Comparison of ENCODE assay signal across 8 cellular contexts in the genomic region with DNA sequence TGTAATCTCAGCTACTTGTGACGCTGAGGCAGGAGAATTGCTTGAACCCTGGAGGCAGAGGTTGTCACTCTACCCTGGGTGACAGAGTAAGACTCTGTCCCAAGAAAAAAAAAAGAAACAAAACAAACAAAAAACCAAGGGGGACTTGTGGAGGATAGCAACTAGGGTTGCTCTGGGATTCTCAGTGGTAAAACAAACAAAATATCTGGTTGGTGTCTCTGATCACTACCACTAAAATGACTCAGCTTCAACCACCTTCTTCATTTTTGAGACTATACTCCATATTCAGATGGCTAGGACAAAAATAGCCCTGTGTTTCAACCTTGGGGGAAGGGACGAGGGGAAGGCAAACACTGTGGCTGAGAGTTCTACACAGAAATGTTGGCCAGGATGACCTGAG.
DNase-seq lines count a peak whose midpoint lies in the region; ATAC-seq and TF ChIP-seq lines count a peak whose summit lies in the region.
"Had no signal": no experiment of that assay in that cellular context is flagged by ENCODE, and none has a peak within 500 bp of the region (broad histone marks: within the 10 kb centered on the region; RNA-seq: fewer than 3 reads in every experiment).

No MANE protein-coding gene starts in this region.

- H3K27ac Mint-ChIP-seq in HFFc6: peak overlapping the region; percentile 52
- no peak overlapping the region for H3K27ac Mint-ChIP-seq in CD4-positive, alpha-beta T cell

- H3K4me3 ChIP-seq in osteoblast (ENCODE audit: insufficient read depth, low read length) (no peak overlapping the region), SJCRH30 (no peak overlapping the region)
- H3K4me3 ChIP-seq: heart right ventricle had no signal

- peak overlapping the region; percentile 43 for H3K27ac ChIP-seq in osteoblast (ENCODE audit: low read depth, low read length)
- no peak overlapping the region for H3K27ac ChIP-seq in CD4-positive, alpha-beta T cell (ENCODE audit: low read depth, low read length)
- H3K27ac ChIP-seq in SJCRH30: no peak overlapping the region
- H3K27ac ChIP-seq: heart right ventricle had no signal

- CTCF ChIA-PET in CD4-positive, alpha-beta T cell (lab: Charles Lee): interaction anchor here (0.9 to 1.0 kb wide), 3 partner anchors 12 to 112 kb away, joined by 3 read pairs; no protein-coding TSS in a partner anchor

- no peaks in the 10 kb centered on the region for H3K79me2 ChIP-seq in osteoblast (ENCODE audit: insufficient read depth, low read length)

- DNase-seq in HFFc6 (peak; percentile 68), M059J (ENCODE audit: low read depth) (peak; percentile 83), osteoblast (ENCODE audit: insufficient read length, low spot score, missing footprints) (peak; percentile 32), DMS79 treated with DMSO at 0.1 percent for 48 hours (lab: John Stamatoyannopoulos, UW) (no peak), SJCRH30 (no peak)
- no peak for DNase-seq in CD4-positive, alpha-beta T cell
- DNase-seq: heart right ventricle had no signal

- no peaks in the 10 kb centered on the region for H3K36me3 ChIP-seq in osteoblast (ENCODE audit: insufficient read depth, low read length)
- no peaks in the 10 kb centered on the region for H3K36me3 ChIP-seq in SJCRH30
- H3K36me3 ChIP-seq: heart right ventricle had no signal

- H2AFZ ChIP-seq in osteoblast (ENCODE audit: low read length): peak overlapping the region; percentile 73

- intact Hi-C loops in CD4-positive, alpha-beta T cell (cut with DNase I, micrococcal nuclease): no loop called here

- H3K4me1 ChIP-seq in osteoblast (ENCODE audit: insufficient read depth, low read length): peaks cover 6% of the 10 kb centered on the region
- 0 out of 2 replicates have a peak, but pooled peaks cover 3% of the 10 kb centered on the region for H3K4me1 ChIP-seq in SJCRH30

- no peaks in the 10 kb centered on the region for H3K27me3 Mint-ChIP-seq in HFFc6 (ENCODE audit: insufficient read depth)
- H3K27me3 Mint-ChIP-seq in CD4-positive, alpha-beta T cell: no peaks in the 10 kb centered on the region

- H3K4me2 ChIP-seq in osteoblast (ENCODE audit: insufficient read depth, low read length): no peak overlapping the region

- TF ChIP-seq CTCF in HFFc6 (IDR thresholded peaks at IDR 0.05): no peak
- no peak for TF ChIP-seq CTCF in osteoblast (IDR thresholded peaks at IDR 0.05; ENCODE audit: extremely low read depth, low read depth, low read length)
- no peak for TF ChIP-seq CTCF in CD4-positive, alpha-beta T cell (IDR thresholded peaks at IDR 0.05)

- no peaks in the 10 kb centered on the region for H3K36me3 Mint-ChIP-seq in HFFc6 (ENCODE audit: low read depth)
- H3K36me3 Mint-ChIP-seq in CD4-positive, alpha-beta T cell (ENCODE audit: low read depth): no peaks in the 10 kb centered on the region

- POLR2A ChIA-PET in CD4-positive, alpha-beta T cell (lab: Charles Lee): interaction anchor here (1.1 kb wide), 1 partner anchor 41 kb away, joined by 3 read pairs; no protein-coding TSS in a partner anchor

- H3K9me3 ChIP-seq in osteoblast (ENCODE audit: low read depth, low read length): no peaks in the 10 kb centered on the region
- H3K9me3 ChIP-seq in CD4-positive, alpha-beta T cell (ENCODE audit: control insufficient read depth, low read length): no peaks in the 10 kb centered on the region
- no peaks in the 10 kb centered on the region; the same call in 1 of the 2 replicates for H3K9me3 ChIP-seq in SJCRH30 (replicated peaks)
- H3K9me3 ChIP-seq: heart right ventricle had no signal

- H3K9me3 Mint-ChIP-seq in HFFc6: no peaks in the 10 kb centered on the region
- H3K9me3 Mint-ChIP-seq in CD4-positive, alpha-beta T cell: no peaks in the 10 kb centered on the region

- peaks cover 22% of the 10 kb centered on the region for H3K4me1 Mint-ChIP-seq in HFFc6 (ENCODE audit: low read depth)
- peaks cover 11% of the 10 kb centered on the region for H3K4me1 Mint-ChIP-seq in CD4-positive, alpha-beta T cell (ENCODE audit: low read depth)

- H3K27me3 ChIP-seq in osteoblast (ENCODE audit: insufficient read depth, low read length) (no peaks in the 10 kb centered on the region), SJCRH30 (no peaks in the 10 kb centered on the region)
- H3K27me3 ChIP-seq in CD4-positive, alpha-beta T cell (ENCODE audit: control insufficient read depth, insufficient read depth, low read length): no peaks in the 10 kb centered on the region
- H3K27me3 ChIP-seq: heart right ventricle had no signal

- ATAC-seq in GM18909 (IDR thresholded peaks at IDR 0.05; ENCODE audit: poor library complexity, unreplicated experiment): peak; percentile 93
- no peak for ATAC-seq in CD4-positive, alpha-beta T cell (ENCODE audit: poor library complexity)

- H4K20me1 ChIP-seq in osteoblast (ENCODE audit: insufficient read depth, low read length): no peaks in the 10 kb centered on the region

- H3K4me3 Mint-ChIP-seq in HFFc6: 0 out of 2 replicates have a peak overlapping the region, but pooled peaks have one; percentile 5
- no peak overlapping the region for H3K4me3 Mint-ChIP-seq in CD4-positive, alpha-beta T cell

Comparison
In these comparisons a context has a peak if more than half of its experiments do, and no peak if none do; other contexts are left out.
1. DNase-seq: peak in HFFc6 (single experiment), M059J (single experiment) and osteoblast (single experiment); none in CD4-positive, alpha-beta T cell (0 of 10), DMS79 treated with DMSO at 0.1 percent for 48 hours (single experiment) and SJCRH30 (0 of 2).